Comparison of ENCODE assay signal across 8 cellular contexts in the genomic region with DNA sequence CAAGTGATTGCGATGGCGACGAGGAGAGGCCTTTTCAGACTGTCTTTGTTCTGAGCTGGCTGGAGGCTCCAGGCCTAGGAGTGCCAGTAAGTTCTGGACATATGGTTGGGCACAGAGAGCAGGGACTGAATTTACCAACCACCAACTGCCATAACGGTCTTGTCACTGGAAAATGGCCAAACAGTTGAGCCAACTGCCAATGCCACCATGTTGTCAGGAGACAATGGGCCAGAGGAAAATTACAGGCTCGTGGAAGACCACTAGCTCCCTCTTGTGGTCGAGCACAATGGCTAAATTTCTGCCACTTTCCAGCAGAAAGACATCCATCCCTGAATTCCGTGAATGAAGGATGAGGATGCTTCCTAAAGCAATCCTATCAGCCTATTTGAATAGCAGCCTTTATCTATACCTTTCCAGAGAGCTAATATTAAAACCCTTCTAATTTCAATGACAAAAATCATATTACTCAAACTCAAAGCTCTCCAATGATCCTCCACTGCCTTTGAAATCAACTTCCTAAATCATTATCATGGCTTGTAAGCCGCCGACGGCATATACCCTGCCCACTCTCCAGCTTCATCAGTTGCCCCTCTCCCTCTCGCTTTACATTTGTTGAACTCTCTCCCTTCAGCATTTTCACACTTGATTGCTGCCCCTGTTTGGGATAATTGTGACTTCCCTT.
DNase-seq lines count a peak whose midpoint lies in the region; ATAC-seq lines count a peak whose summit lies in the region.

No MANE protein-coding gene starts in this region.

- H3K9me3 Mint-ChIP-seq in effector memory CD8-positive, alpha-beta T cell = no peaks in the 10 kb centered on the region
- H3K9me3 Mint-ChIP-seq in stimulated activated memory B cell treated with anti-CD40 and anti-IgM and Interleukin-4, amounts not matched to agents 10 μg/mL and 1 μg/mL and 100 μg/mL, for 72 hours = no peaks in the 10 kb centered on the region

- H3K4me3 Mint-ChIP-seq in effector memory CD8-positive, alpha-beta T cell = no peak overlapping the region
- no peak overlapping the region for H3K4me3 Mint-ChIP-seq in stimulated activated memory B cell treated with anti-CD40 and anti-IgM and Interleukin-4, amounts not matched to agents 10 μg/mL and 1 μg/mL and 100 μg/mL, for 72 hours

- no peaks in the 10 kb centered on the region for H3K36me3 Mint-ChIP-seq in effector memory CD8-positive, alpha-beta T cell (ENCODE audit: insufficient read depth)
- H3K36me3 Mint-ChIP-seq in stimulated activated memory B cell treated with anti-CD40 and anti-IgM and Interleukin-4, amounts not matched to agents 10 μg/mL and 1 μg/mL and 100 μg/mL, for 72 hours = no peaks in the 10 kb centered on the region

- ATAC-seq in effector memory CD8-positive, alpha-beta T cell (replicated peaks) = no peak
- ATAC-seq in stimulated activated memory B cell treated with anti-CD40 and anti-IgM and Interleukin-4, amounts not matched to agents 10 μg/mL and 1 μg/mL and 100 μg/mL, for 72 hours = no peak
- ATAC-seq in HG03571 (IDR thresholded peaks at IDR 0.05; ENCODE audit: unreplicated experiment) = no peak

- H3K27ac Mint-ChIP-seq in effector memory CD8-positive, alpha-beta T cell = no peak overlapping the region
- no peak overlapping the region for H3K27ac Mint-ChIP-seq in stimulated activated memory B cell treated with anti-CD40 and anti-IgM and Interleukin-4, amounts not matched to agents 10 μg/mL and 1 μg/mL and 100 μg/mL, for 72 hours

- peak; percentile 27 for DNase-seq in NCI-H146 (lab: John Stamatoyannopoulos, UW)
- DNase-seq in NCI-H146 treated with DMSO at 0.1 percent for 48 hours (lab: John Stamatoyannopoulos, UW; ENCODE audit: unreplicated experiment) = no peak
- peak; percentile 63 for DNase-seq in NAMALWA (ENCODE audit: low spot score)
- peak; percentile 10 for DNase-seq in UCSD-AML1 (lab: John Stamatoyannopoulos, UW; ENCODE audit: unreplicated experiment)
- peak in 2 of 3 experiments; percentile 14 to 28 for DNase-seq in effector memory CD8-positive, alpha-beta T cell
- DNase-seq in midbrain (lab: John Stamatoyannopoulos, UW) = peak; percentile 87

- no peaks in the 10 kb centered on the region for H3K4me1 Mint-ChIP-seq in effector memory CD8-positive, alpha-beta T cell (ENCODE audit: low read depth in 2 of 2)
- H3K4me1 Mint-ChIP-seq in stimulated activated memory B cell treated with anti-CD40 and anti-IgM and Interleukin-4, amounts not matched to agents 10 μg/mL and 1 μg/mL and 100 μg/mL, for 72 hours = no peaks in the 10 kb centered on the region

- H3K27me3 Mint-ChIP-seq in effector memory CD8-positive, alpha-beta T cell = peaks cover 14 to 18% of the 10 kb centered on the region in 2 donors
- H3K27me3 Mint-ChIP-seq in stimulated activated memory B cell treated with anti-CD40 and anti-IgM and Interleukin-4, amounts not matched to agents 10 μg/mL and 1 μg/mL and 100 μg/mL, for 72 hours = peaks cover 28% of the 10 kb centered on the region
